ENCODE assay signal across 20 cellular contexts in genomic region chr13:63337041-63337440, GRCh38.
DNase-seq lines count a peak whose midpoint lies in the region; ATAC-seq and TF ChIP-seq lines count a peak whose summit lies in the region.
"Had no signal": no experiment of that assay in that cellular context is flagged by ENCODE, and none has a peak within 500 bp of the region (broad histone marks: within the 10 kb centered on the region; RNA-seq: fewer than 3 reads in every experiment).

No MANE protein-coding gene starts in this region.

- peak overlapping the region; percentile 1; the same call in 1 of the 2 replicates for H2AFZ ChIP-seq in DND-41 (ENCODE audit: low read depth, low read length)
- peak overlapping the region; percentile 4 for H2AFZ ChIP-seq in neuronal stem cell (ENCODE audit: low read length)
- H2AFZ ChIP-seq: GM23248 had no signal

- no peak overlapping the region for H3K4ac ChIP-seq in neuronal stem cell (ENCODE audit: low read length)

- H3K36me3 ChIP-seq in DND-41 (ENCODE audit: insufficient read depth, low read length) (no peaks in the 10 kb centered on the region), neuronal stem cell (replicated peaks in 1 of 2; ENCODE audit: control insufficient read depth in 2 of 2, insufficient read depth in 2 of 2, low read length in 2 of 2) (no peaks in the 10 kb centered on the region)
- H3K36me3 ChIP-seq: BLaER1 had no signal

- H2BK5ac ChIP-seq in neuronal stem cell (ENCODE audit: low read length), result no peak overlapping the region

- H4K20me1 ChIP-seq in DND-41 (ENCODE audit: insufficient read depth, low read length), result no peaks in the 10 kb centered on the region
- H4K20me1 ChIP-seq: BLaER1 had no signal

- no peak overlapping the region for H4K8ac ChIP-seq in neuronal stem cell (ENCODE audit: low read depth, low read length)

- ATAC-seq in DND-41 (ENCODE audit: insufficient read depth, low read depth) (no peak), HG03460 (IDR thresholded peaks at IDR 0.05; ENCODE audit: unreplicated experiment) (no peak)
- ATAC-seq: CD8-positive, alpha-beta T cell; GM12878 had no signal

- DNase-seq in DND-41 (no peak), chondrocyte (ENCODE audit: low spot score) (peak; percentile 13), neuronal stem cell (ENCODE audit: low spot score) (no peak), ureter (ENCODE audit: low spot score) (no peak), superior temporal gyrus (ENCODE audit: extremely low spot score) (no peak)
- DNase-seq: Caco-2; CD4-positive, CD25-positive, alpha-beta regulatory T cell; CD8-positive, alpha-beta T cell; DMS153; EL; GDM1; GM23248; H7; HCEC 1CT had no signal

- TF ChIP-seq CTCF in DND-41 (IDR thresholded peaks at IDR 0.05; ENCODE audit: borderline replicate concordance, extremely low read depth, low read length, poor library complexity, severe bottlenecking) (no peak), chondrocyte (IDR thresholded peaks at IDR 0.05) (no peak)

- peaks cover 2% of the 10 kb centered on the region for H3K36me3 Mint-ChIP-seq in chondrocyte (ENCODE audit: low read depth)
- H3K36me3 Mint-ChIP-seq: CD4-positive, CD25-positive, alpha-beta regulatory T cell; CD8-positive, alpha-beta T cell had no signal

- H3K4me1 ChIP-seq in DND-41 (ENCODE audit: insufficient read depth, low read length), result peaks cover 28% of the 10 kb centered on the region
- no peaks in the 10 kb centered on the region for H3K4me1 ChIP-seq in neuronal stem cell (ENCODE audit: control insufficient read depth in 2 of 2, insufficient read depth in 1 of 2, low read depth in 1 of 2, low read length in 2 of 2)
- H3K4me1 ChIP-seq: BLaER1, Caco-2 had no signal

- H2BK120ac ChIP-seq in neuronal stem cell (ENCODE audit: low read depth, low read length), result no peak overlapping the region

- no peak overlapping the region for H3K4me3 Mint-ChIP-seq in chondrocyte (ENCODE audit: unreplicated experiment)
- H3K4me3 Mint-ChIP-seq: B cell; CD4-positive, CD25-positive, alpha-beta regulatory T cell; CD8-positive, alpha-beta T cell had no signal

- H2BK12ac ChIP-seq in neuronal stem cell (ENCODE audit: low read length), result no peak overlapping the region

- no peak overlapping the region for H3K18ac ChIP-seq in neuronal stem cell (ENCODE audit: low read length)

- no peaks in the 10 kb centered on the region for H3K79me1 ChIP-seq in neuronal stem cell (ENCODE audit: low read depth, low read length)

- H3K27me3 ChIP-seq in DND-41 (ENCODE audit: insufficient read depth, low read length, poor library complexity) (no peaks in the 10 kb centered on the region), neuronal stem cell (ENCODE audit: control insufficient read depth in 3 of 3, insufficient read depth in 3 of 3, low read depth in 1 of 3, low read length in 3 of 3) (no peaks in the 10 kb centered on the region)
- H3K27me3 ChIP-seq: BLaER1 had no signal

- no peaks in the 10 kb centered on the region for H3K79me2 ChIP-seq in DND-41 (ENCODE audit: insufficient read depth, low read length)

- no peaks in the 10 kb centered on the region for H3K27me3 Mint-ChIP-seq in chondrocyte (ENCODE audit: low read depth)
- H3K27me3 Mint-ChIP-seq: B cell; CD4-positive, CD25-positive, alpha-beta regulatory T cell had no signal

- no peak overlapping the region for H4K91ac ChIP-seq in neuronal stem cell (ENCODE audit: low read depth, low read length, poor library complexity)

- no peak overlapping the region for H3K23ac ChIP-seq in neuronal stem cell (ENCODE audit: low read depth, low read length, poor library complexity)

- H3K9me3 ChIP-seq in DND-41 (ENCODE audit: insufficient read depth, low read length, severe bottlenecking), result no peaks in the 10 kb centered on the region
- H3K9me3 ChIP-seq in neuronal stem cell (replicated peaks in 1 of 2; ENCODE audit: control insufficient read depth in 2 of 2, insufficient read depth in 1 of 2, low read depth in 1 of 2, low read length in 2 of 2), result no peaks in the 10 kb centered on the region
- H3K9me3 ChIP-seq: BLaER1, Caco-2 had no signal

- H3K4me2 ChIP-seq in DND-41 (ENCODE audit: insufficient read depth, low read length) (no peak overlapping the region), neuronal stem cell (ENCODE audit: insufficient read depth, low read length, poor library complexity, severe bottlenecking) (no peak overlapping the region)
- H3K4me2 ChIP-seq: BLaER1 had no signal

- WGBS in neuronal stem cell (ENCODE audit: extremely low coverage in 2 of 2, insufficient read length in 2 of 2, insufficient replicate concordance in 1 of 2), 2 donors, result no CpG with 5 or more reads among the region's 4 CpGs

- H3K4me1 Mint-ChIP-seq in chondrocyte (ENCODE audit: low read depth), result no peaks in the 10 kb centered on the region
- H3K4me1 Mint-ChIP-seq: B cell had no signal

- H2BK15ac ChIP-seq in neuronal stem cell (ENCODE audit: low read length), result no peak overlapping the region

- H3K9me3 Mint-ChIP-seq in chondrocyte (ENCODE audit: low read depth), result peaks cover 20% of the 10 kb centered on the region

- H3K27ac Mint-ChIP-seq in chondrocyte (ENCODE audit: unreplicated experiment), result no peak overlapping the region
- H3K27ac Mint-ChIP-seq: B cell; CD4-positive, CD25-positive, alpha-beta regulatory T cell; CD8-positive, alpha-beta T cell had no signal

- H3K9ac ChIP-seq in DND-41 (ENCODE audit: low read depth, low read length) (no peak overlapping the region), neuronal stem cell (ENCODE audit: low read depth, low read length, poor library complexity) (no peak overlapping the region)
- H3K9ac ChIP-seq: BLaER1, GM23248 had no signal

- no peak overlapping the region for H3K14ac ChIP-seq in neuronal stem cell (ENCODE audit: low read length)

- H2AK5ac ChIP-seq in neuronal stem cell (ENCODE audit: low read depth, low read length), result no peak overlapping the region

- no peak overlapping the region for H3K4me3 ChIP-seq in DND-41 (ENCODE audit: low read depth in 1 of 2, low read length in 2 of 2)
- no peak overlapping the region for H3K4me3 ChIP-seq in neuronal stem cell (ENCODE audit: low read length in 2 of 2)
- H3K4me3 ChIP-seq: BLaER1, GM12878, GM23248 had no signal

- no peak overlapping the region; the same call in 1 of the 2 replicates for H3K27ac ChIP-seq in DND-41 (ENCODE audit: low read length)
- no peak overlapping the region for H3K27ac ChIP-seq in neuronal stem cell (replicated peaks; ENCODE audit: low read length)
- H3K27ac ChIP-seq: 22Rv1, BLaER1, C4-2B, GM23248 had no signal
